14 cellular contexts compared by ENCODE assay signal in the genomic region with DNA sequence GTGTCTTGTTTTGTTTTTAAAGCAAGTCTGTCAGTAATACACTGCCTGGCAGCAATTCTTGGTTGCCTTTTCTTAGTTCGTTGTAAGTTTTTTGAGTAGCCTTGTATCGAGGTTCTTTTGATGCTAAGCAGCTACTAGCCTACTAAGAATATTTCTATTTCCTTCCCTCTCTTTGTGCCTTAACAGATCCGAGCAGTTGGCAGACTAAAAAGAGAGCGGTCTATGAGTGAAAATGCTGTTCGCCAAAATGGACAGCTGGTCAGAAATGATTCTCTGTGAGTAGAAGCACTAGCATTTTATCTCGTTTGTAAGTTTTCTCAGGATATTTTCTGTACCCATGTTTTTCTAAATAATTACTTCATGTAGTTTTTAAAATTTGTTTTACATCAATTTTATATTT. TPM values are rescaled to one million over a fixed set of nuclear protein-coding genes. Genes with fewer than 3 reads are reported as not detected.
A peak's percentile ranks its signal among the peaks of the same experiment; 100 is the strongest.
DNase-seq lines count a peak whose midpoint lies in the region; TF ChIP-seq lines count a peak whose summit lies in the region.
"Had no signal": no experiment of that assay in that cellular context is flagged by ENCODE, and none has a peak within 500 bp of the region (broad histone marks: within the 10 kb centered on the region; RNA-seq: fewer than 3 reads in every experiment).

No MANE protein-coding gene starts in this region.

- H3K36me3 ChIP-seq in tibial nerve: peaks cover 0 to 45% (median 0%) of the 10 kb centered on the region in 3 donors

- intact Hi-C loops in activated T-helper 1 cell treated with anti-CD3 and anti-CD28 coated beads, Interleukin-12 subunit alpha, Interleukin-12 subunit beta, Interleukin-2, Interleukin-4 antibody, amounts not matched to agents 30 ng/mL and 10 ng/mL and 1 ng/mL, durations not matched to agents 14 hours and 24 hours and 36 hours (cut with micrococcal nuclease): no loop called here

- no peaks in the 10 kb centered on the region for H3K9me3 ChIP-seq in tibial nerve
- H3K9me3 ChIP-seq: BE2C had no signal

- peaks cover 45% of the 10 kb centered on the region for H3K36me3 Mint-ChIP-seq in brain
- peaks cover 37% of the 10 kb centered on the region for H3K36me3 Mint-ChIP-seq in activated T-helper 1 cell treated with anti-CD3 and anti-CD28 coated beads, Interleukin-12 subunit alpha, Interleukin-12 subunit beta, Interleukin-2, Interleukin-4 antibody, amounts not matched to agents 30 ng/mL and 10 ng/mL and 1 ng/mL, durations not matched to agents 14 hours and 24 hours and 36 hours (ENCODE audit: low read depth)

- TF ChIP-seq CTCF in brain (conservative IDR thresholded peaks at IDR 0.05) (no peak), tibial nerve (IDR thresholded peaks at IDR 0.05) (no peak)

- no peak for TF ChIP-seq EP300 in tibial nerve (IDR thresholded peaks at IDR 0.05)

- H3K9me3 Mint-ChIP-seq in brain: no peaks in the 10 kb centered on the region
- no peaks in the 10 kb centered on the region for H3K9me3 Mint-ChIP-seq in activated T-helper 1 cell treated with anti-CD3 and anti-CD28 coated beads, Interleukin-12 subunit alpha, Interleukin-12 subunit beta, Interleukin-2, Interleukin-4 antibody, amounts not matched to agents 30 ng/mL and 10 ng/mL and 1 ng/mL, durations not matched to agents 14 hours and 24 hours and 36 hours
- H3K9me3 Mint-ChIP-seq: CD4-positive, alpha-beta memory T cell; H9 had no signal

- peak; percentile 69 for DNase-seq in globus pallidus (ENCODE audit: low spot score)
- peak; percentile 52 for DNase-seq in middle frontal gyrus (ENCODE audit: extremely low spot score, low spot score)
- DNase-seq in superior temporal gyrus (ENCODE audit: extremely low spot score): peak; percentile 76
- DNase-seq in tibial nerve (ENCODE audit: low spot score in 2 of 2): no peak
- DNase-seq in stimulated activated CD4-positive, alpha-beta T cell treated with anti-CD3 and anti-CD28 coated beads, Interleukin-4, amount 100 ng/mL, for 1 hour: no peak
- DNase-seq in activated T-helper 1 cell treated with anti-CD3 and anti-CD28 coated beads, Interleukin-12 subunit alpha, Interleukin-12 subunit beta, Interleukin-2, Interleukin-4 antibody, amounts not matched to agents 30 ng/mL and 10 ng/mL and 1 ng/mL, durations not matched to agents 14 hours and 24 hours and 36 hours (ENCODE audit: low spot score): no peak
- DNase-seq: BE2C; CD4-positive, alpha-beta memory T cell; DMS79; GOT3; H9 had no signal

- H3K27me3 Mint-ChIP-seq in brain: no peaks in the 10 kb centered on the region
- H3K27me3 Mint-ChIP-seq in activated T-helper 1 cell treated with anti-CD3 and anti-CD28 coated beads, Interleukin-12 subunit alpha, Interleukin-12 subunit beta, Interleukin-2, Interleukin-4 antibody, amounts not matched to agents 30 ng/mL and 10 ng/mL and 1 ng/mL, durations not matched to agents 14 hours and 24 hours and 36 hours (ENCODE audit: insufficient read depth): no peaks in the 10 kb centered on the region
- H3K27me3 Mint-ChIP-seq: CD4-positive, alpha-beta memory T cell had no signal

- peaks cover 27% of the 10 kb centered on the region for H3K4me1 Mint-ChIP-seq in brain
- peaks cover 12% of the 10 kb centered on the region for H3K4me1 Mint-ChIP-seq in activated T-helper 1 cell treated with anti-CD3 and anti-CD28 coated beads, Interleukin-12 subunit alpha, Interleukin-12 subunit beta, Interleukin-2, Interleukin-4 antibody, amounts not matched to agents 30 ng/mL and 10 ng/mL and 1 ng/mL, durations not matched to agents 14 hours and 24 hours and 36 hours (ENCODE audit: low read depth)
- H3K4me1 Mint-ChIP-seq: H9 had no signal

- peaks cover 0 to 7% (median 0%) of the 10 kb centered on the region in 4 donors for H3K4me1 ChIP-seq in tibial nerve
- H3K4me1 ChIP-seq: BE2C had no signal

- H3K27ac Mint-ChIP-seq in brain: peak overlapping the region in 4 of 5 experiments; percentile 16 to 94 (median 68)
- no peak overlapping the region for H3K27ac Mint-ChIP-seq in activated T-helper 1 cell treated with anti-CD3 and anti-CD28 coated beads, Interleukin-12 subunit alpha, Interleukin-12 subunit beta, Interleukin-2, Interleukin-4 antibody, amounts not matched to agents 30 ng/mL and 10 ng/mL and 1 ng/mL, durations not matched to agents 14 hours and 24 hours and 36 hours
- H3K27ac Mint-ChIP-seq: H9 had no signal

- 72% methylated on average over 6 of the region's 6 CpGs for WGBS in tibial nerve, 2 donors

- peak overlapping the region in 2 of 5 experiments; percentile 31 to 78 for H3K4me3 Mint-ChIP-seq in brain
- H3K4me3 Mint-ChIP-seq in activated T-helper 1 cell treated with anti-CD3 and anti-CD28 coated beads, Interleukin-12 subunit alpha, Interleukin-12 subunit beta, Interleukin-2, Interleukin-4 antibody, amounts not matched to agents 30 ng/mL and 10 ng/mL and 1 ng/mL, durations not matched to agents 14 hours and 24 hours and 36 hours: no peak overlapping the region
- H3K4me3 Mint-ChIP-seq: CD4-positive, alpha-beta memory T cell; H9 had no signal

- TF ChIP-seq POLR2A in tibial nerve (IDR thresholded peaks at IDR 0.05): no peak

- H3K27ac ChIP-seq in tibial nerve: no peak overlapping the region
- H3K27ac ChIP-seq: C4-2B had no signal

- H3K27me3 ChIP-seq in tibial nerve: no peaks in the 10 kb centered on the region
- H3K27me3 ChIP-seq: BE2C had no signal

- H3K4me3 ChIP-seq in tibial nerve: no peak overlapping the region

RNA-seq across cellular contexts. Expression of a gene that starts 15.1 kb away (rescaled TPM):
- polyA plus RNA-seq in brain (ENCODE audit: insufficient read depth, low read depth, low replicate concordance): 77.1 TPM
- total RNA-seq in tibial nerve: 100 to 1,000 TPM in 3 of 4 donors, 10 to 100 TPM in 1; 98.1 to 124 (median 103) TPM
- total RNA-seq in activated T-helper 1 cell treated with anti-CD3 and anti-CD28 coated beads, Interleukin-12 subunit alpha, Interleukin-12 subunit beta, Interleukin-2, Interleukin-4 antibody, amounts not matched to agents 30 ng/mL and 10 ng/mL and 1 ng/mL, durations not matched to agents 14 hours and 24 hours and 36 hours: 69.9 and 74.9 TPM in 2 replicates

RNA-seq across cellular contexts. Expression of a gene that starts 39.0 kb away (rescaled TPM):
- not detected for polyA plus RNA-seq in brain (ENCODE audit: insufficient read depth, low read depth, low replicate concordance)
- not detected for total RNA-seq in tibial nerve
- not detected in 2 replicates for total RNA-seq in activated T-helper 1 cell treated with anti-CD3 and anti-CD28 coated beads, Interleukin-12 subunit alpha, Interleukin-12 subunit beta, Interleukin-2, Interleukin-4 antibody, amounts not matched to agents 30 ng/mL and 10 ng/mL and 1 ng/mL, durations not matched to agents 14 hours and 24 hours and 36 hours
- total RNA-seq: CD4-positive, alpha-beta memory T cell; H9 had no signal
- polyA plus RNA-seq: CD4-positive, alpha-beta memory T cell had no signal

RNA-seq across cellular contexts. Expression of a gene that starts 47.6 kb away (rescaled TPM):
- not detected for polyA plus RNA-seq in brain (ENCODE audit: insufficient read depth, low read depth, low replicate concordance)
- total RNA-seq in tibial nerve: not detected
- not detected in 2 replicates for total RNA-seq in activated T-helper 1 cell treated with anti-CD3 and anti-CD28 coated beads, Interleukin-12 subunit alpha, Interleukin-12 subunit beta, Interleukin-2, Interleukin-4 antibody, amounts not matched to agents 30 ng/mL and 10 ng/mL and 1 ng/mL, durations not matched to agents 14 hours and 24 hours and 36 hours
- total RNA-seq: CD4-positive, alpha-beta memory T cell; H9; HT-29 had no signal
- polyA plus RNA-seq: CD4-positive, alpha-beta memory T cell had no signal

Comparison
In these comparisons a context has a peak if more than half of its experiments do, and no peak if none do; other contexts are left out.
1. DNase-seq: peak in globus pallidus (single experiment), middle frontal gyrus (single experiment) and superior temporal gyrus (single experiment); none in tibial nerve (0 of 2), stimulated activated CD4-positive, alpha-beta T cell treated with anti-CD3 and anti-CD28 coated beads, Interleukin-4, amount 100 ng/mL, for 1 hour (single experiment) and activated T-helper 1 cell treated with anti-CD3 and anti-CD28 coated beads, Interleukin-12 subunit alpha, Interleukin-12 subunit beta, Interleukin-2, Interleukin-4 antibody, amounts not matched to agents 30 ng/mL and 10 ng/mL and 1 ng/mL, durations not matched to agents 14 hours and 24 hours and 36 hours (single experiment).